ENCODE assay signal across 7 cellular contexts in the genomic region with DNA sequence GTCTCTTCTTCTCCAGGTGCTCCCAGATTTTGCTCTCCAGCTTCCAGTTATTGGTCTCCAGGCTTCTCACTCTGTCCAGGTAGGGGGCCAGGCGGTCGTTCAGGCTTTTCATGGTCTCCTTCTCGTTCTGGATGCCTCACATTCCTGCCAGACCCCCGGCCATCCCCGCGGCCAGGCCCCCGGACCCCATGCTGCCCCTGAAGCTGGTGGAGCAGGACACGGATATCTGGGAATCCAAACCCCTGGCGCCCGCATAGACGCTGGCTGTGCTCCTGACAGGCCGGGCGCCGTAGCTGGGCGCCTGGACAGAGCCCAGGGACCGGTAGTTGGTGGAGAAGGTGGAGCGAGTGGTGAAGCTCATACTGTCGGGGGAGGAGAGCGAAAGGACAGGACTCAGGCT.
"Had no signal": no experiment of that assay in that cellular context is flagged by ENCODE, and none has a peak within 500 bp of the region (broad histone marks: within the 10 kb centered on the region; RNA-seq: fewer than 3 reads in every experiment).

No MANE protein-coding gene starts in this region.

- ATAC-seq: GM23338, HCT116 had no signal

- DNase-seq: GM23248, GOT3, H9, HCEC 1CT, HFFc6 had no signal
